Comparison of ENCODE assay signal across 10 cellular contexts in the genomic region with DNA sequence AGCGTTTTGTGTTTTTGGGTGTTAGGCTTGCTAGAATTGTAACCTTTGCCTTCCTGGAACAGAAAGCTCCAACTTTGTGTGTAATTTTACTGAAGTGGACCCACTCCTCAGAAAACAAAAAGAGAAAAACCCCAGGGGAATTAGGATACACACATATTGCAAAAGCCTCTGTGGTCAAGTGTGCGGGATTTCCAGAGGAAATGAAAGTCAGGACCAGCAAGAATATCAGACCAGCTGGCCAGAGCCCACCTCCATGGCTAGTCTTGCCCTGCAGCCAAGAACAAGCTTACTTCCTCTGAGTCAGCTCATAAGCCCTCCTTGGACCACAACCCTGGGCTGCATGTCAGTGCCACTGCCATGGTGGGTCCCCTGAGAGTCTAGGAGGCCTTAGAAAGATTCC. TPM values are rescaled to one million over a fixed set of nuclear protein-coding genes. Genes with fewer than 3 reads are reported as not detected.
DNase-seq lines count a peak whose midpoint lies in the region; ATAC-seq, FAIRE-seq and TF ChIP-seq lines count a peak whose summit lies in the region.
"Had no signal": no experiment of that assay in that cellular context is flagged by ENCODE, and none has a peak within 500 bp of the region (broad histone marks: within the 10 kb centered on the region; RNA-seq: fewer than 3 reads in every experiment).

No MANE protein-coding gene starts in this region.

- H3K4me3 Mint-ChIP-seq in stimulated activated effector memory CD8-positive, alpha-beta T cell treated with anti-CD3 and anti-CD28 coated beads, Interleukin-12 subunit alpha, Interleukin-12 subunit beta, amount 100 ng/mL, for 72 hours: no peak overlapping the region

- H3K9ac ChIP-seq in kidney (ENCODE audit: low read length in 2 of 2): no peak overlapping the region

- no peak overlapping the region for H3K4me3 ChIP-seq in fibroblast of the aortic adventitia (ENCODE audit: low read depth, low read length)
- no peak overlapping the region for H3K4me3 ChIP-seq in skin epidermis
- no peak overlapping the region for H3K4me3 ChIP-seq in kidney (ENCODE audit: low read length in 2 of 2)

- peak; percentile 65 for ATAC-seq in GM18907 (IDR thresholded peaks at IDR 0.05; ENCODE audit: unreplicated experiment)
- ATAC-seq in stimulated activated effector memory CD8-positive, alpha-beta T cell treated with anti-CD3 and anti-CD28 coated beads, Interleukin-12 subunit alpha, Interleukin-12 subunit beta, amount 100 ng/mL, for 72 hours: no peak

- DNase-seq in NOMO-1 (lab: John Stamatoyannopoulos, UW; ENCODE audit: unreplicated experiment in 2 of 2) (peak; percentile 26 to 40), fibroblast of the aortic adventitia (ENCODE audit: low read depth) (peak; percentile 96), kidney (no peak), SHP77 (lab: John Stamatoyannopoulos, UW) (no peak), OCI-M1 (lab: John Stamatoyannopoulos, UW) (no peak)
- no peak for DNase-seq in stimulated activated effector memory CD8-positive, alpha-beta T cell treated with anti-CD3 and anti-CD28 coated beads, Interleukin-12 subunit alpha, Interleukin-12 subunit beta, amount 100 ng/mL, for 72 hours (ENCODE audit: low spot score in 2 of 2)
- DNase-seq: NCI-H1417; stimulated activated CD4-positive, alpha-beta T cell treated with anti-CD3 and anti-CD28 coated beads, Interleukin-4, amount 100 ng/mL, for 4 hours had no signal

- H3K36me3 ChIP-seq in kidney (ENCODE audit: control insufficient read depth in 1 of 2, insufficient read depth in 2 of 2, low read length in 2 of 2): no peaks in the 10 kb centered on the region

- TF ChIP-seq CTCF in fibroblast of the aortic adventitia (IDR thresholded peaks at IDR 0.05; ENCODE audit: insufficient read depth, low read length): no peak
- no peak for TF ChIP-seq CTCF in kidney (IDR thresholded peaks at IDR 0.05; ENCODE audit: borderline replicate concordance, extremely low read depth, insufficient read depth)

- intact Hi-C loops in kidney (cut with DNase I): no loop called here

- no peaks in the 10 kb centered on the region for H3K4me1 Mint-ChIP-seq in stimulated activated effector memory CD8-positive, alpha-beta T cell treated with anti-CD3 and anti-CD28 coated beads, Interleukin-12 subunit alpha, Interleukin-12 subunit beta, amount 100 ng/mL, for 72 hours

- H3K27ac ChIP-seq in skin epidermis (peak overlapping the region in 11 of 21 experiments; percentile 25 to 79 (median 62)), kidney (ENCODE audit: low read depth in 2 of 2, low read length in 2 of 2) (no peak overlapping the region)

- FAIRE-seq in kidney (lab: Jason Lieb, UNC): no peak

- no peak overlapping the region for H3K27ac Mint-ChIP-seq in stimulated activated effector memory CD8-positive, alpha-beta T cell treated with anti-CD3 and anti-CD28 coated beads, Interleukin-12 subunit alpha, Interleukin-12 subunit beta, amount 100 ng/mL, for 72 hours

- H3K9me3 ChIP-seq in kidney (ENCODE audit: control insufficient read depth in 1 of 2, low read length in 2 of 2): no peaks in the 10 kb centered on the region

- no peaks in the 10 kb centered on the region for H3K36me3 Mint-ChIP-seq in stimulated activated effector memory CD8-positive, alpha-beta T cell treated with anti-CD3 and anti-CD28 coated beads, Interleukin-12 subunit alpha, Interleukin-12 subunit beta, amount 100 ng/mL, for 72 hours

- H3K4me1 ChIP-seq in kidney (ENCODE audit: control insufficient read depth in 1 of 2, insufficient read depth in 1 of 2, low read depth in 1 of 2, low read length in 2 of 2): peaks cover 5 to 7% of the 10 kb centered on the region in 2 donors

- peaks cover 2% of the 10 kb centered on the region for H3K9me3 Mint-ChIP-seq in stimulated activated effector memory CD8-positive, alpha-beta T cell treated with anti-CD3 and anti-CD28 coated beads, Interleukin-12 subunit alpha, Interleukin-12 subunit beta, amount 100 ng/mL, for 72 hours

RNA-seq across cellular contexts. Expression of a gene that starts 37.0 kb away (rescaled TPM):
- total RNA-seq in fibroblast of the aortic adventitia (ENCODE audit: low replicate concordance) (1,813 and 2,631 TPM in 2 replicates), kidney (3,221 TPM)
- polyA plus RNA-seq in kidney (ENCODE audit: insufficient read depth, low read depth, low replicate concordance): 7,914 TPM

RNA-seq across cellular contexts. Expression of a gene that starts 54.3 kb away (rescaled TPM):
- total RNA-seq in fibroblast of the aortic adventitia (ENCODE audit: low replicate concordance) (3.1 and 3.4 TPM in 2 replicates), kidney (7.1 TPM)
- polyA plus RNA-seq in kidney (ENCODE audit: insufficient read depth, low read depth, low replicate concordance): 0.62 TPM

Comparison
In these comparisons a context has a peak if more than half of its experiments do, and no peak if none do; other contexts are left out.
1. DNase-seq: peak in NOMO-1 (2 of 2) and fibroblast of the aortic adventitia (single experiment); none in kidney (single experiment), SHP77 (0 of 2), OCI-M1 (single experiment) and stimulated activated effector memory CD8-positive, alpha-beta T cell treated with anti-CD3 and anti-CD28 coated beads, Interleukin-12 subunit alpha, Interleukin-12 subunit beta, amount 100 ng/mL, for 72 hours (0 of 2).
2. H3K27ac ChIP-seq: peak in skin epidermis (11 of 21); none in kidney (0 of 2).